13 cellular contexts compared by ENCODE assay signal in the genomic region with DNA sequence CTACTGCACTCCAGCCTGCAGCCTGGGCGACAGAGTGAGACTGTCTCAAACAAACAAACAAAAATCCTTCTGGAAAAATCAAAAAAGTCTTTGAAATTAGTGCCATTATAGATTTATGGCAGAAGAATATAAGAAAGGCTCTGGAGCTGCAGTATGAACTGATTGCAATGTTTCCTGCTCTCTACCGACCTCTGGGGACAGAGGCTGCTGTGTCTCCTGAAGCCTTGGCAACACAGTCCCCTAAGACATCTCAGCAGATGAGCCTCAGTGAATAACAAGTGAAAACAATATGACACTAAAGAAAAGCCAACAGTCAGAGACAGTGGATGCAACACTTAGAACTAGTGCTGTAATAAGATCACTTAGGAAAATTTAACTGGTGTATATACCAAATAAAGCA.
A peak's percentile ranks its signal among the peaks of the same experiment; 100 is the strongest.
DNase-seq lines count a peak whose midpoint lies in the region; ATAC-seq and TF ChIP-seq lines count a peak whose summit lies in the region.
"Had no signal": no experiment of that assay in that cellular context is flagged by ENCODE, and none has a peak within 500 bp of the region (broad histone marks: within the 10 kb centered on the region; RNA-seq: fewer than 3 reads in every experiment).

No MANE protein-coding gene starts in this region.

- peak; percentile 42 for ATAC-seq in body of pancreas

- H3K27ac ChIP-seq in body of pancreas (no peak overlapping the region), neural cell (ENCODE audit: low read length) (peak overlapping the region; percentile 0), dorsolateral prefrontal cortex (no peak overlapping the region)
- H3K27ac ChIP-seq: tibial artery had no signal

- H3K36me3 ChIP-seq in body of pancreas (replicated peaks in 1 of 2; ENCODE audit: insufficient read depth in 1 of 2, low read depth in 2 of 2) (no peaks in the 10 kb centered on the region), neural cell (ENCODE audit: insufficient read depth, low read length) (no peaks in the 10 kb centered on the region)
- H3K36me3 ChIP-seq: tibial artery had no signal

- no peaks in the 10 kb centered on the region for H3F3A ChIP-seq in neural cell (ENCODE audit: insufficient read depth, low read length, poor library complexity, severe bottlenecking)

- peak; percentile 36; the same call in 1 of the 2 replicates for TF ChIP-seq CTCF in LNCAP (IDR thresholded peaks at IDR 0.05)
- TF ChIP-seq CTCF in body of pancreas (IDR thresholded peaks at IDR 0.05), result peak in 4 of 7 experiments; percentile 8 to 42 (median 25)
- peak; percentile 64 for TF ChIP-seq CTCF in neural cell (IDR thresholded peaks at IDR 0.05; ENCODE audit: poor library complexity, severe bottlenecking)
- no peak for TF ChIP-seq CTCF in dorsolateral prefrontal cortex (IDR thresholded peaks at IDR 0.05 in 54 of 56, conservative IDR thresholded peaks at IDR 0.05 in 2 of 56; ENCODE audit: low read depth in 1 of 56, partially characterized antibody in 56 of 56)

- 25 to 37% methylated on average over 2 of the region's 2 CpGs for WGBS in body of pancreas, 2 donors

- no peaks in the 10 kb centered on the region for H3K9me2 ChIP-seq in neural cell (ENCODE audit: insufficient read depth, low read length)

- H4K20me1 ChIP-seq in neural cell (ENCODE audit: insufficient read depth), result no peaks in the 10 kb centered on the region

- H3K4me2 ChIP-seq in neural cell (ENCODE audit: low read length), result no peak overlapping the region

- H2AFZ ChIP-seq in neural cell (ENCODE audit: low read depth, low read length), result no peak overlapping the region

- H3K9ac ChIP-seq in neural cell (ENCODE audit: low read length), result no peak overlapping the region

- H3K4me3 ChIP-seq in body of pancreas (no peak overlapping the region), neural cell (ENCODE audit: low read length) (no peak overlapping the region), dorsolateral prefrontal cortex (no peak overlapping the region)
- H3K4me3 ChIP-seq: tibial artery had no signal

- peak; percentile 68 for TF ChIP-seq RAD21 in neural cell (conservative IDR thresholded peaks at IDR 0.05)

- no peak for TF ChIP-seq POLR2A in body of pancreas (IDR thresholded peaks at IDR 0.05)

- H3K27me3 ChIP-seq in body of pancreas, result no peaks in the 10 kb centered on the region
- H3K27me3 ChIP-seq in neural cell (ENCODE audit: insufficient read depth, low read depth, low read length), result no peaks in the 10 kb centered on the region
- no peaks in the 10 kb centered on the region for H3K27me3 ChIP-seq in dorsolateral prefrontal cortex
- H3K27me3 ChIP-seq: tibial artery had no signal

- TF ChIP-seq EP300 in neural cell (conservative IDR thresholded peaks at IDR 0.05; ENCODE audit: poor library complexity, severe bottlenecking), result peak; percentile 65

- intact Hi-C loops in body of pancreas (cut with DNase I) (no loop called here), dorsolateral prefrontal cortex (cut with DNase I) (no loop called here)

- DNase-seq in NCI-H1436 (lab: John Stamatoyannopoulos, UW), result peak; percentile 34
- DNase-seq in NCI-H1436 treated with DMSO at 0.1 percent for 48 hours (lab: John Stamatoyannopoulos, UW), result no peak
- DNase-seq in body of pancreas, result peak in 2 of 4 donors; percentile 9 to 41
- no peak for DNase-seq in SIG-M5 (lab: John Stamatoyannopoulos, UW)
- DNase-seq in dorsolateral prefrontal cortex, result no peak
- no peak for DNase-seq in anterior cingulate cortex (lab: John Stamatoyannopoulos, UW)
- DNase-seq: activated T-cell treated with anti-CD3 and anti-CD28 coated beads, Interleukin-2, amount 50 U/mL, for 48 hours; DMS79 treated with DMSO at 0.1 percent for 48 hours; erythroblast; NCI-H1105 treated with DMSO at 0.1 percent for 48 hours; tibial artery had no signal

- no peaks in the 10 kb centered on the region for H3K9me3 ChIP-seq in body of pancreas
- no peaks in the 10 kb centered on the region for H3K9me3 ChIP-seq in neural cell (ENCODE audit: low read length)
- H3K9me3 ChIP-seq: tibial artery had no signal

- H3K4me1 ChIP-seq in body of pancreas, result no peaks in the 10 kb centered on the region
- H3K4me1 ChIP-seq: tibial artery had no signal

- H3K79me2 ChIP-seq in neural cell (replicated peaks; ENCODE audit: insufficient read depth, low read length), result no peaks in the 10 kb centered on the region

TF ChIP-seq in neural cell, 6 proteins besides CTCF, POLR2A, EP300 and RAD21:
- TF ChIP-seq TAF1 (IDR thresholded peaks at IDR 0.05; ENCODE audit: low read depth) (no peak), SMC3 (conservative IDR thresholded peaks at IDR 0.05; ENCODE audit: poor library complexity) (peak; percentile 66), POLR2AphosphoS5 (IDR thresholded peaks at IDR 0.05) (peak; percentile 62), EZH2 (IDR thresholded peaks at IDR 0.05; ENCODE audit: borderline replicate concordance, insufficient read depth, low read length, poor library complexity, severe bottlenecking) (no peak), MXI1 (conservative IDR thresholded peaks at IDR 0.05; ENCODE audit: poor library complexity, severe bottlenecking) (no peak)
- TF ChIP-seq, protein P1, sequence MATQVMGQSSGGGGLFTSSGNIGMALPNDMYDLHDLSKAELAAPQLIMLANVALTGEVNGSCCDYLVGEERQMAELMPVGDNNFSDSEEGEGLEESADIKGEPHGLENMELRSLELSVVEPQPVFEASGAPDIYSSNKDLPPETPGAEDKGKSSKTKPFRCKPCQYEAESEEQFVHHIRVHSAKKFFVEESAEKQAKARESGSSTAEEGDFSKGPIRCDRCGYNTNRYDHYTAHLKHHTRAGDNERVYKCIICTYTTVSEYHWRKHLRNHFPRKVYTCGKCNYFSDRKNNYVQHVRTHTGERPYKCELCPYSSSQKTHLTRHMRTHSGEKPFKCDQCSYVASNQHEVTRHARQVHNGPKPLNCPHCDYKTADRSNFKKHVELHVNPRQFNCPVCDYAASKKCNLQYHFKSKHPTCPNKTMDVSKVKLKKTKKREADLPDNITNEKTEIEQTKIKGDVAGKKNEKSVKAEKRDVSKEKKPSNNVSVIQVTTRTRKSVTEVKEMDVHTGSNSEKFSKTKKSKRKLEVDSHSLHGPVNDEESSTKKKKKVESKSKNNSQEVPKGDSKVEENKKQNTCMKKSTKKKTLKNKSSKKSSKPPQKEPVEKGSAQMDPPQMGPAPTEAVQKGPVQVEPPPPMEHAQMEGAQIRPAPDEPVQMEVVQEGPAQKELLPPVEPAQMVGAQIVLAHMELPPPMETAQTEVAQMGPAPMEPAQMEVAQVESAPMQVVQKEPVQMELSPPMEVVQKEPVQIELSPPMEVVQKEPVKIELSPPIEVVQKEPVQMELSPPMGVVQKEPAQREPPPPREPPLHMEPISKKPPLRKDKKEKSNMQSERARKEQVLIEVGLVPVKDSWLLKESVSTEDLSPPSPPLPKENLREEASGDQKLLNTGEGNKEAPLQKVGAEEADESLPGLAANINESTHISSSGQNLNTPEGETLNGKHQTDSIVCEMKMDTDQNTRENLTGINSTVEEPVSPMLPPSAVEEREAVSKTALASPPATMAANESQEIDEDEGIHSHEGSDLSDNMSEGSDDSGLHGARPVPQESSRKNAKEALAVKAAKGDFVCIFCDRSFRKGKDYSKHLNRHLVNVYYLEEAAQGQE (IDR thresholded peaks at IDR 0.05; ENCODE audit: borderline replicate concordance), result peak; percentile 39

Comparison
In these comparisons a context has a peak if more than half of its experiments do, and no peak if none do; other contexts are left out.
1. CTCF ChIP-seq: peak in LNCAP (single experiment), body of pancreas (4 of 7) and neural cell (single experiment); none in dorsolateral prefrontal cortex (0 of 56).